In the genomic region with DNA sequence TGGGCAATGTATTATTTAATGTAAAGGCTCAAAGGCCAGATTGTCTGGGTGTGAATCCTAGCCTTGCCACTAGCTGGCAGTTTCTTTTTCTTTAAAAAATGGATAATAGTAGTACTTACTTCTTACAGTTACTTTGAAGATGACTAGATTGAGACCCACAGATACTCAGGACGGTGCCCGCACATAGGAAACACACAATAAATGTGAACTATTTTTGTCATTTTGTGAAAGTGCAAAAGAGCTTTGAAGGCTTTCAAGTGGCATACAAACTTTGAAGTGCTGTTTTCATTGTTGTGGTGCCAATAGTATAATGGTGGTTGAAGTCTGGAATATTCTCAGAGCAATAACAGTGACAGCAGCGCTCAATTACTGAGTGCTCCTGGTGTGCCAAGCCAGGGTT, we compare ENCODE assay signal across 22 cellular contexts.
"Had no signal": no experiment of that assay in that cellular context is flagged by ENCODE, and none has a peak within 500 bp of the region (broad histone marks: within the 10 kb centered on the region; RNA-seq: fewer than 3 reads in every experiment).

No MANE protein-coding gene starts in this region.

- H3K27me3 ChIP-seq: colonic mucosa, testis had no signal

- H3K9me3 Mint-ChIP-seq: nephron, type B pancreatic cell had no signal

- H3K4me3 Mint-ChIP-seq: activated CD8-positive, alpha-beta memory T cell treated with anti-CD3 and anti-CD28 coated beads, Interleukin-2, amount 10 ng/mL, durations not matched to agents 7 days and 5 days; brain; nephron; T-helper 1 cell treated with Interleukin-12 subunit alpha and Interleukin-12 subunit beta and Interleukin-4 antibody, amounts not matched to agents 30 μg/mL and 1 μg/mL, for 36 hours; type B pancreatic cell had no signal

- ATAC-seq: activated CD4-positive, CD25-positive, alpha-beta regulatory T cell treated with anti-CD3 and anti-CD28 coated beads, Interleukin-2, amount 50 U/mL, for 24 hours; activated CD8-positive, alpha-beta memory T cell treated with anti-CD3 and anti-CD28 coated beads, Interleukin-2, amount 10 ng/mL, durations not matched to agents 7 days and 5 days; left lobe of liver; sciatic nerve had no signal

- H3K27ac Mint-ChIP-seq: activated CD8-positive, alpha-beta memory T cell treated with anti-CD3 and anti-CD28 coated beads, Interleukin-2, amount 10 ng/mL, durations not matched to agents 7 days and 5 days; brain; nephron; T-helper 1 cell treated with Interleukin-12 subunit alpha and Interleukin-12 subunit beta and Interleukin-4 antibody, amounts not matched to agents 30 μg/mL and 1 μg/mL, for 36 hours; type B pancreatic cell had no signal

- H3K4me3 ChIP-seq: colonic mucosa, lung, smooth muscle cell, testis had no signal

- H3K9me3 ChIP-seq: colonic mucosa, testis had no signal

- H3K27ac ChIP-seq: colonic mucosa, parathyroid adenoma, testis had no signal

- H3K36me3 Mint-ChIP-seq: activated CD8-positive, alpha-beta memory T cell treated with anti-CD3 and anti-CD28 coated beads, Interleukin-2, amount 10 ng/mL, durations not matched to agents 7 days and 5 days; brain; type B pancreatic cell had no signal

- DNase-seq: activated CD4-positive, alpha-beta T cell treated with anti-CD3 and anti-CD28 coated beads, Interleukin-2, amount 50 U/mL, for 48 hours; activated CD8-positive, alpha-beta memory T cell treated with anti-CD3 and anti-CD28 coated beads, Interleukin-2, amount 10 ng/mL, durations not matched to agents 7 days and 5 days; activated gamma-delta T cell; activated T-cell treated with anti-CD3 and anti-CD28 coated beads, Interleukin-2, amount 50 U/mL, for 1 hour; anterior cingulate cortex; caudate nucleus; colonic mucosa; foreskin melanocyte; glutamatergic neuron; hypothalamus; stimulated activated CD4-positive, alpha-beta T cell treated with anti-CD3 and anti-CD28 coated beads, Interleukin-4, amount 100 ng/mL, for 1 hour; testis had no signal

- H3K4me1 Mint-ChIP-seq: brain, nephron had no signal

- H3K27me3 Mint-ChIP-seq: activated CD8-positive, alpha-beta memory T cell treated with anti-CD3 and anti-CD28 coated beads, Interleukin-2, amount 10 ng/mL, durations not matched to agents 7 days and 5 days had no signal
